8 cellular contexts compared by ENCODE assay signal in genomic region chr2:187580462-187581124, GRCh38. TPM values are rescaled to one million over a fixed set of nuclear protein-coding genes. Genes with fewer than 3 reads are reported as not detected.
DNase-seq lines count a peak whose midpoint lies in the region; TF ChIP-seq lines count a peak whose summit lies in the region.

No MANE protein-coding gene starts in this region.

- no peak overlapping the region for H2AFZ ChIP-seq in mesenchymal stem cell (ENCODE audit: low read depth, low read length)

- CTCF ChIA-PET in HEK293 (lab: Yijun Ruan, JAX): interaction anchor here (0.6 to 9.9 kb wide), 48 partner anchors 10 to 1856 kb away, joined by 3 to 352 read pairs (median 3); partner anchors contain the start of gene TFPI

- H3K79me1 ChIP-seq in mesenchymal stem cell (replicated peaks; ENCODE audit: low read length, poor library complexity, severe bottlenecking): no peaks in the 10 kb centered on the region

- H3K9me3 ChIP-seq in HEK293 (ENCODE audit: control insufficient read depth, insufficient read depth, low read depth, low read length) (no peaks in the 10 kb centered on the region), mesenchymal stem cell (ENCODE audit: control insufficient read depth, low read length) (no peaks in the 10 kb centered on the region)

- no peak overlapping the region for H3K23ac ChIP-seq in mesenchymal stem cell (ENCODE audit: low read length in 2 of 2)

- no peak overlapping the region for H2BK15ac ChIP-seq in mesenchymal stem cell (ENCODE audit: low read depth, poor library complexity, severe bottlenecking)

- H3K18ac ChIP-seq in mesenchymal stem cell (ENCODE audit: low read depth in 1 of 2, low read length in 2 of 2): no peak overlapping the region

- H2BK120ac ChIP-seq in mesenchymal stem cell (ENCODE audit: low read depth, low read length): no peak overlapping the region

- H4K91ac ChIP-seq in mesenchymal stem cell (ENCODE audit: low read length): no peak overlapping the region

- TF ChIP-seq CTCF in HEK293 (tag by site-specific recombination; IDR thresholded peaks at IDR 0.05): peak; percentile 63; the same call in 1 of the 2 replicates

- peak; percentile 59 for DNase-seq in COR-L47 (lab: John Stamatoyannopoulos, UW)
- DNase-seq in NCI-H446 (lab: John Stamatoyannopoulos, UW): peak; percentile 66 to 80
- peak; percentile 44 for DNase-seq in cerebellar cortex (ENCODE audit: low spot score)
- peak; percentile 80 for DNase-seq in mesenchymal stem cell
- no peak for DNase-seq in activated effector memory CD4-positive, alpha-beta T cell treated with anti-CD3 and anti-CD28 coated beads, Interleukin-2, amount 50 U/mL, for 16 hours
- DNase-seq in activated gamma-delta T cell (lab: John Stamatoyannopoulos, UW): no peak
- no peak for DNase-seq in activated CD8-positive, alpha-beta memory T cell treated with anti-CD3 and anti-CD28 coated beads, Interleukin-2, amount 50 U/mL, for 4 hours

- no peaks in the 10 kb centered on the region for H3K27me3 ChIP-seq in mesenchymal stem cell (ENCODE audit: control insufficient read depth in 1 of 2, insufficient read depth in 1 of 2, low read length in 2 of 2)

- H3K4me3 ChIP-seq in HEK293 (ENCODE audit: low read depth, low read length) (no peak overlapping the region), mesenchymal stem cell (ENCODE audit: insufficient read depth in 1 of 2, low read depth in 1 of 2, low read length in 2 of 2) (peak overlapping the region in 1 of 2 experiments; percentile 59)

- peak overlapping the region in 1 of 2 experiments; percentile 73 for H3K4ac ChIP-seq in mesenchymal stem cell (ENCODE audit: low read depth in 1 of 2, low read length in 2 of 2)

- H2BK5ac ChIP-seq in mesenchymal stem cell (ENCODE audit: low read depth, low read length, poor library complexity, severe bottlenecking): no peak overlapping the region

- no peak overlapping the region for H3K14ac ChIP-seq in mesenchymal stem cell (ENCODE audit: low read length in 2 of 2)

- no peaks in the 10 kb centered on the region for H3K36me3 ChIP-seq in HEK293 (ENCODE audit: control insufficient read depth in 2 of 2, insufficient read depth in 1 of 2, low read length in 2 of 2)
- no peaks in the 10 kb centered on the region for H3K36me3 ChIP-seq in mesenchymal stem cell (ENCODE audit: control insufficient read depth in 1 of 2, insufficient read depth in 2 of 2, low read depth in 1 of 2, low read length in 2 of 2)

- no peak overlapping the region for H3K4me2 ChIP-seq in mesenchymal stem cell (ENCODE audit: low read length, poor library complexity, severe bottlenecking)

- H3K27ac ChIP-seq in HEK293 (ENCODE audit: extremely low read depth, low read depth, low read length) (no peak overlapping the region), mesenchymal stem cell (ENCODE audit: low read length, poor library complexity, severe bottlenecking) (no peak overlapping the region)

- WGBS in mesenchymal stem cell: 64% methylated on average over 2 of the region's 7 CpGs

- peak overlapping the region; percentile 94 for H3K9ac ChIP-seq in mesenchymal stem cell (ENCODE audit: low read length)

- H2AK5ac ChIP-seq in mesenchymal stem cell (ENCODE audit: low read length, severe bottlenecking): no peak overlapping the region

- H4K8ac ChIP-seq in mesenchymal stem cell (ENCODE audit: low read length): peak overlapping the region; percentile 27

- H2BK12ac ChIP-seq in mesenchymal stem cell (ENCODE audit: low read length in 2 of 2): peak overlapping the region in 1 of 2 experiments; percentile 77

- POLR2A ChIA-PET in HEK293 (lab: Yijun Ruan, JAX): no interaction called here

- H3K4me1 ChIP-seq in HEK293 (ENCODE audit: control insufficient read depth, insufficient read depth, low read length): 0 out of 2 replicates have a peak, but pooled peaks cover 1% of the 10 kb centered on the region
- H3K4me1 ChIP-seq in mesenchymal stem cell (ENCODE audit: control insufficient read depth, insufficient read depth, low read depth, low read length): no peaks in the 10 kb centered on the region

TF ChIP-seq in HEK293, 187 proteins besides CTCF, POLR2A, EP300 and RAD21:
- TF ChIP-seq ZNF747 (tag by site-specific recombination; IDR thresholded peaks at IDR 0.05): no peak
- peak; percentile 68 for TF ChIP-seq ZNF654 (tag by site-specific recombination; IDR thresholded peaks at IDR 0.05; ENCODE audit: low read depth)
- no peak for TF ChIP-seq ZNF660 (tag by site-specific recombination; IDR thresholded peaks at IDR 0.05)
- TF ChIP-seq PRDM6 (tag by site-specific recombination; IDR thresholded peaks at IDR 0.05): peak; percentile 33; the same call in 1 of the 2 replicates
- no peak for TF ChIP-seq KLF1 (tag by site-specific recombination; IDR thresholded peaks at IDR 0.05)
- no peak for TF ChIP-seq ZNF560 (tag by site-specific recombination; IDR thresholded peaks at IDR 0.05; ENCODE audit: borderline replicate concordance)
- TF ChIP-seq SETDB1 (IDR thresholded peaks at IDR 0.05; ENCODE audit: insufficient read length, low read length): no peak
- no peak for TF ChIP-seq ZFP41 (tag by site-specific recombination; IDR thresholded peaks at IDR 0.05; ENCODE audit: borderline replicate concordance)
- no peak for TF ChIP-seq ZNF157 (tag by site-specific recombination; IDR thresholded peaks at IDR 0.05)

RNA-seq across cellular contexts. Expression of gene TFPI, which starts 26.4 kb away (rescaled TPM):
- polyA plus RNA-seq in mesenchymal stem cell (2013, experiment 1 of 2): 486 TPM
- polyA plus RNA-seq in mesenchymal stem cell (2013, experiment 2 of 2): 510 TPM

Comparison
In these comparisons a context has a peak if more than half of its experiments do, and no peak if none do; other contexts are left out.
1. DNase-seq: peak in COR-L47 (single experiment), NCI-H446 (2 of 2), cerebellar cortex (single experiment) and mesenchymal stem cell (single experiment); none in activated effector memory CD4-positive, alpha-beta T cell treated with anti-CD3 and anti-CD28 coated beads, Interleukin-2, amount 50 U/mL, for 16 hours (single experiment), activated gamma-delta T cell (single experiment) and activated CD8-positive, alpha-beta memory T cell treated with anti-CD3 and anti-CD28 coated beads, Interleukin-2, amount 50 U/mL, for 4 hours (single experiment).